Comparison of ENCODE assay signal across 13 cellular contexts in the genomic region with DNA sequence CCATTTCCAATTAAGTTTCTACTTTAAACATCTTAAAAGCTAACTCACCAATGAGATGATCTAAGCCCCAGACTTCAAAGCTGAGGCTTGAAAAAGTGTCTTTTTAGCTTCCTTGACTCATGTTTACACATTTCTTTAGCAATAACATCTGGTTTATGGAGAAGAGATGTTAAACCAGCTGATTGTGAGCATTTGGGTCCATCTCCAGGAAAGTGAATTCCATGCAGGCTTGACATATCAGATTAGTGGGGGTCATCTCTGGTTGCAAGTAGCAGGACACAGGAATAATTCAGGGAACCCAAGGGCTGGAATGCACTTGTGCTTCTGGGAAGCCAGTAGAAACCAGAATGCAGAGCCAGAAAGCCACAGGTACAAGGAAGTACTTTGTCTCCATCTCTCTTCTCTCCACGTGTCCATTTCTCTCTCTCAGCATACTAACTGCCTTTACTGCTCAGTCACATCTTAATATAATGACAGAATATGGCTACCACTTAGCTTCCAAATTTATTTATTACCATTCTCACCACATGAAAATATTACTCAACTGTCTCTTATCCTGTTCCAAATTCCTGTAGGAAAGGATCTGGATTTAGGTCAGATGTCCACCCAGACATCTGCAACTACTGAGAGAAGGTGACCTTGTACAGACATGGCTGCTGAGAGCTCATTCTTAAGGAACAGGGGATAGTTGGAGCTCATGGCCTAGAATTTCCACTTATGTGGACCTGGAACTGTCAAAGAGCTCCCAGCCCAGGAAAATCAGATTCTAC.
"Had no signal": no experiment of that assay in that cellular context is flagged by ENCODE, and none has a peak within 500 bp of the region (broad histone marks: within the 10 kb centered on the region; RNA-seq: fewer than 3 reads in every experiment).

No MANE protein-coding gene starts in this region.

- H3K27ac ChIP-seq: adrenal gland, esophagus muscularis mucosa, lower lobe of right lung, parathyroid adenoma, right lobe of liver, upper lobe of right lung had no signal

- H3K27me3 ChIP-seq: adrenal gland, esophagus muscularis mucosa, right lobe of liver, upper lobe of right lung had no signal

- H3K36me3 ChIP-seq: adrenal gland, esophagus muscularis mucosa, lower lobe of right lung, right lobe of liver, upper lobe of right lung had no signal

- H3K9me3 ChIP-seq: adrenal gland, esophagus muscularis mucosa, lower lobe of right lung, right lobe of liver, upper lobe of right lung had no signal

- H3K4me3 ChIP-seq: adrenal gland, esophagus muscularis mucosa, lower lobe of right lung, right lobe of liver, upper lobe of right lung had no signal

- H3K4me1 ChIP-seq: adrenal gland, lower lobe of right lung, right lobe of liver, upper lobe of right lung had no signal

- H2AFZ ChIP-seq: parathyroid adenoma had no signal

- H3K79me2 ChIP-seq: parathyroid adenoma had no signal

- DNase-seq: activated CD4-positive, alpha-beta T cell treated with anti-CD3 and anti-CD28 coated beads, Interleukin-2, amount 50 U/mL, for 4 hours; activated gamma-delta T cell; adrenal gland; effector CD8-positive, alpha-beta T cell; hypothalamus; islet precursor cell; lower lobe of right lung; right lobe of liver; stimulated activated CD4-positive, alpha-beta T cell treated with anti-CD3 and anti-CD28 coated beads, Interleukin-4, amount 100 ng/mL, for 4 hours; stimulated activated naive B cell treated with anti-CD40 and anti-IgM and Interleukin-4, amounts not matched to agents 10 μg/mL and 1 μg/mL and 100 μg/mL, for 72 hours; upper lobe of right lung had no signal

- H3K9ac ChIP-seq: parathyroid adenoma had no signal

- ATAC-seq: lower lobe of right lung; right lobe of liver; stimulated activated naive B cell treated with anti-CD40 and anti-IgM and Interleukin-4, amounts not matched to agents 10 μg/mL and 1 μg/mL and 100 μg/mL, for 72 hours; upper lobe of right lung had no signal
